In genomic region chr11:78715639-78716311, GRCh38 we compare ENCODE assay signal across 8 cellular contexts.
DNase-seq lines count a peak whose midpoint lies in the region; ATAC-seq and TF ChIP-seq lines count a peak whose summit lies in the region.

No MANE protein-coding gene starts in this region.

- H3K4me1 ChIP-seq in cardiac muscle cell (ENCODE audit: low read depth): peaks cover 13% of the 10 kb centered on the region

- no peaks in the 10 kb centered on the region for H3K27me3 Mint-ChIP-seq in activated naive CD8-positive, alpha-beta T cell treated with anti-CD3 and anti-CD28 coated beads for 36 hours

- no peaks in the 10 kb centered on the region for H3K4me1 Mint-ChIP-seq in activated naive CD8-positive, alpha-beta T cell treated with anti-CD3 and anti-CD28 coated beads for 36 hours

- no peak for ATAC-seq in Right ventricle myocardium inferior
- no peak for ATAC-seq in HG03139 (IDR thresholded peaks at IDR 0.05; ENCODE audit: unreplicated experiment)

- H3K27me3 ChIP-seq in cardiac muscle cell: no peaks in the 10 kb centered on the region

- H3K27ac ChIP-seq in cardiac muscle cell: no peak overlapping the region

- TF ChIP-seq CTCF in cardiac muscle cell (IDR thresholded peaks at IDR 0.05; ENCODE audit: low read depth, low read length): peak; percentile 60

- H3K4me3 Mint-ChIP-seq in activated naive CD8-positive, alpha-beta T cell treated with anti-CD3 and anti-CD28 coated beads for 36 hours: no peak overlapping the region

- H3K36me3 ChIP-seq in cardiac muscle cell: peaks cover 5% of the 10 kb centered on the region

- H3K36me3 Mint-ChIP-seq in activated naive CD8-positive, alpha-beta T cell treated with anti-CD3 and anti-CD28 coated beads for 36 hours: no peaks in the 10 kb centered on the region

- no peak overlapping the region for H3K27ac Mint-ChIP-seq in activated naive CD8-positive, alpha-beta T cell treated with anti-CD3 and anti-CD28 coated beads for 36 hours

- H3K9me3 Mint-ChIP-seq in activated naive CD8-positive, alpha-beta T cell treated with anti-CD3 and anti-CD28 coated beads for 36 hours: no peaks in the 10 kb centered on the region

- DNase-seq in cardiac muscle cell (ENCODE audit: low read depth in 1 of 2, low spot score in 1 of 2) (peak; percentile 21 to 59), Right ventricle myocardium inferior (ENCODE audit: missing footprints) (no peak), HS-5 (ENCODE audit: low read depth) (peak; percentile 76), NCI-H69 (lab: John Stamatoyannopoulos, UW) (peak; percentile 78), iPS DF 4.7 (ENCODE audit: extremely low read depth, low spot score) (peak; percentile 60)
- peak; percentile 63 for DNase-seq in activated naive CD8-positive, alpha-beta T cell treated with anti-CD3 and anti-CD28 coated beads for 36 hours
- DNase-seq in stimulated activated CD4-positive, alpha-beta T cell treated with anti-CD3 and anti-CD28 coated beads, Interleukin-2, amount 100 ng/mL, for 48 hours: peak; percentile 45 to 47

- intact Hi-C loops in Right ventricle myocardium inferior (cut with DNase I): no loop called here

- no peaks in the 10 kb centered on the region for H3K9me3 ChIP-seq in cardiac muscle cell (ENCODE audit: low read depth)

- H3K4me3 ChIP-seq in cardiac muscle cell: no peak overlapping the region
